20 cellular contexts compared by ENCODE assay signal in genomic region chr5:111929261-111929660, GRCh38.
DNase-seq lines count a peak whose midpoint lies in the region; FAIRE-seq and TF ChIP-seq lines count a peak whose summit lies in the region.
"Had no signal": no experiment of that assay in that cellular context is flagged by ENCODE, and none has a peak within 500 bp of the region (broad histone marks: within the 10 kb centered on the region; RNA-seq: fewer than 3 reads in every experiment).

No MANE protein-coding gene starts in this region.

- no peak for DNase-seq in HFFc6
- no peak for DNase-seq in astrocyte (ENCODE audit: low read depth)
- DNase-seq in osteoblast (ENCODE audit: insufficient read length, low spot score, missing footprints), result no peak
- no peak for DNase-seq in Ammon's horn (ENCODE audit: low spot score)
- no peak for DNase-seq in hippocampal formation (lab: John Stamatoyannopoulos, UW)
- no peak for DNase-seq in kidney tubule cell (ENCODE audit: low spot score)
- DNase-seq in A673 (ENCODE audit: low spot score), result no peak
- DNase-seq: Calu3; CD4-positive, alpha-beta memory T cell; DMS53; GOT3; NCI-H1092; NCI-H146; NCI-H2081; NCI-H510A treated with DMSO at 0.1 percent for 48 hours; Right ventricle myocardium superior had no signal

- POLR2A ChIA-PET in A673 (lab: Charles Lee; ENCODE audit: low non-redundant PET), result no interaction called here

- H2AFZ ChIP-seq in astrocyte (ENCODE audit: low read depth, low read length) (no peak overlapping the region), osteoblast (ENCODE audit: low read length) (no peak overlapping the region)

- TF ChIP-seq CTCF in HFFc6 (IDR thresholded peaks at IDR 0.05), result no peak
- no peak for TF ChIP-seq CTCF in astrocyte (IDR thresholded peaks at IDR 0.05; ENCODE audit: insufficient read depth, low read depth, low read length)
- TF ChIP-seq CTCF in osteoblast (IDR thresholded peaks at IDR 0.05; ENCODE audit: extremely low read depth, low read depth, low read length), result no peak
- no peak for TF ChIP-seq CTCF in A673 (conservative IDR thresholded peaks at IDR 0.05; ENCODE audit: low read depth, low read length)

- BruUV-seq in A673 (replicated peaks; lab: Mats Ljungman, UMichigan), result no TSS peak

- no peaks in the 10 kb centered on the region for H3K36me3 ChIP-seq in BLaER1 treated with 17β-estradiol and CSF1 and Interleukin-3, amounts not matched to agents 10 nM and 100 nM
- H3K36me3 ChIP-seq in astrocyte (ENCODE audit: insufficient read depth, low read length), result no peaks in the 10 kb centered on the region
- no peaks in the 10 kb centered on the region for H3K36me3 ChIP-seq in osteoblast (ENCODE audit: insufficient read depth, low read length)
- H3K36me3 ChIP-seq in A673 (ENCODE audit: insufficient read depth, low read length, poor library complexity, severe bottlenecking), result no peaks in the 10 kb centered on the region

- peak overlapping the region in 10 of 11 experiments; percentile 6 to 84 (median 66); a peak in 19 of 22 replicates for H3K4me2 ChIP-seq in BLaER1 treated with 17β-estradiol and CSF1 and Interleukin-3, amounts not matched to agents 10 nM and 100 nM
- H3K4me2 ChIP-seq in astrocyte (ENCODE audit: low read length), result peak overlapping the region; percentile 6
- no peak overlapping the region for H3K4me2 ChIP-seq in osteoblast (ENCODE audit: insufficient read depth, low read length)

- H3K9me3 Mint-ChIP-seq in HFFc6 (no peaks in the 10 kb centered on the region), astrocyte (ENCODE audit: unreplicated experiment) (peaks cover 6% of the 10 kb centered on the region)

- H3K27me3 ChIP-seq in BLaER1 treated with 17β-estradiol and CSF1 and Interleukin-3, amounts not matched to agents 10 nM and 100 nM, result no peaks in the 10 kb centered on the region
- H3K27me3 ChIP-seq in astrocyte (ENCODE audit: insufficient read depth, low read length) (no peaks in the 10 kb centered on the region), osteoblast (ENCODE audit: insufficient read depth, low read length) (no peaks in the 10 kb centered on the region), A673 (replicated peaks; ENCODE audit: insufficient read depth, low read depth, low read length, poor library complexity) (no peaks in the 10 kb centered on the region)

- CTCF ChIA-PET in A673 (lab: Charles Lee), result no interaction called here

- H3K79me2 ChIP-seq in astrocyte (ENCODE audit: insufficient read depth, low read length) (no peaks in the 10 kb centered on the region), osteoblast (ENCODE audit: insufficient read depth, low read length) (no peaks in the 10 kb centered on the region)

- H3K9me3 ChIP-seq in BLaER1 treated with 17β-estradiol and CSF1 and Interleukin-3, amounts not matched to agents 10 nM and 100 nM (replicated peaks in 1 of 11), result peaks cover 0 to 5% (median 0%) of the 10 kb centered on the region in 11 experiments; a peak in 1 of 22 replicates
- H3K9me3 ChIP-seq in astrocyte (ENCODE audit: insufficient read depth, low read depth, low read length) (no peaks in the 10 kb centered on the region), osteoblast (ENCODE audit: low read depth, low read length) (no peaks in the 10 kb centered on the region), A673 (ENCODE audit: low read depth, low read length, poor library complexity, severe bottlenecking) (no peaks in the 10 kb centered on the region)

- H3K27ac ChIP-seq in BLaER1 treated with 17β-estradiol and CSF1 and Interleukin-3, amounts not matched to agents 10 nM and 100 nM, result peak overlapping the region in 2 of 11 experiments; percentile 26 to 27; a peak in 1 of 22 replicates
- H3K27ac ChIP-seq in astrocyte (ENCODE audit: low read depth, low read length) (peak overlapping the region; percentile 70), osteoblast (ENCODE audit: low read depth, low read length) (peak overlapping the region; percentile 95), A673 (ENCODE audit: low read depth, low read length, poor library complexity, severe bottlenecking) (no peak overlapping the region)
- H3K27ac ChIP-seq: SK-N-MC had no signal

- FAIRE-seq in astrocyte (lab: Jason Lieb, UNC), result no peak
- FAIRE-seq: G401.6 had no signal

- no peak overlapping the region for H3K9ac ChIP-seq in BLaER1 treated with 17β-estradiol and CSF1 and Interleukin-3, amounts not matched to agents 10 nM and 100 nM
- peak overlapping the region; percentile 57 for H3K9ac ChIP-seq in astrocyte (ENCODE audit: low read length)

- peaks cover 32 to 52% (median 44%) of the 10 kb centered on the region in 10 experiments for H3K4me1 ChIP-seq in BLaER1 treated with 17β-estradiol and CSF1 and Interleukin-3, amounts not matched to agents 10 nM and 100 nM
- H3K4me1 ChIP-seq in astrocyte (ENCODE audit: insufficient read depth, low read length), result peaks cover 45% of the 10 kb centered on the region
- peaks cover 64% of the 10 kb centered on the region for H3K4me1 ChIP-seq in osteoblast (ENCODE audit: insufficient read depth, low read length)
- H3K4me1 ChIP-seq in A673 (ENCODE audit: insufficient read depth, low read length, poor library complexity, severe bottlenecking), result no peaks in the 10 kb centered on the region

- H3K4me3 ChIP-seq in BLaER1 treated with 17β-estradiol and CSF1 and Interleukin-3, amounts not matched to agents 10 nM and 100 nM, result no peak overlapping the region
- no peak overlapping the region for H3K4me3 ChIP-seq in astrocyte (ENCODE audit: insufficient read depth, low read depth, low read length)
- no peak overlapping the region for H3K4me3 ChIP-seq in osteoblast (ENCODE audit: insufficient read depth, low read length)
- no peak overlapping the region for H3K4me3 ChIP-seq in A673 (ENCODE audit: low read depth, low read length, poor library complexity, severe bottlenecking)
- H3K4me3 ChIP-seq: SK-N-MC had no signal

- intact Hi-C loops in A673 (cut with micrococcal nuclease; ENCODE audit: unreplicated experiment), result no loop called here

- H3K27ac Mint-ChIP-seq in HFFc6 (peak overlapping the region; percentile 77), astrocyte (ENCODE audit: unreplicated experiment) (peak overlapping the region; percentile 76)
- H3K27ac Mint-ChIP-seq: B cell; CD4-positive, alpha-beta memory T cell had no signal

- H4K20me1 ChIP-seq in BLaER1 treated with 17β-estradiol and CSF1 and Interleukin-3, amounts not matched to agents 10 nM and 100 nM, result no peaks in the 10 kb centered on the region
- H4K20me1 ChIP-seq in astrocyte (ENCODE audit: insufficient read depth, low read length), result no peaks in the 10 kb centered on the region
- no peaks in the 10 kb centered on the region for H4K20me1 ChIP-seq in osteoblast (ENCODE audit: insufficient read depth, low read length)

- H3K36me3 Mint-ChIP-seq in HFFc6 (ENCODE audit: low read depth) (no peaks in the 10 kb centered on the region), astrocyte (ENCODE audit: low read depth, unreplicated experiment) (peaks cover 2% of the 10 kb centered on the region)
- H3K36me3 Mint-ChIP-seq: CD4-positive, alpha-beta memory T cell had no signal

- H3K4me3 Mint-ChIP-seq in HFFc6, result peak overlapping the region; percentile 19; the same call in 1 of the 2 replicates
- no peak overlapping the region for H3K4me3 Mint-ChIP-seq in astrocyte (ENCODE audit: unreplicated experiment)
- H3K4me3 Mint-ChIP-seq: B cell; CD4-positive, alpha-beta memory T cell had no signal

- H3K4me1 Mint-ChIP-seq in HFFc6 (ENCODE audit: low read depth) (peaks cover 76% of the 10 kb centered on the region), astrocyte (ENCODE audit: low read depth, unreplicated experiment) (peaks cover 33% of the 10 kb centered on the region)
- H3K4me1 Mint-ChIP-seq: B cell; CD4-positive, alpha-beta memory T cell had no signal

- H3K27me3 Mint-ChIP-seq in HFFc6 (ENCODE audit: insufficient read depth) (no peaks in the 10 kb centered on the region; the same call in 1 of the 2 replicates), astrocyte (ENCODE audit: low read depth, unreplicated experiment) (no peaks in the 10 kb centered on the region)
- H3K27me3 Mint-ChIP-seq: B cell had no signal
